8 cellular contexts compared by ENCODE assay signal in the genomic region with DNA sequence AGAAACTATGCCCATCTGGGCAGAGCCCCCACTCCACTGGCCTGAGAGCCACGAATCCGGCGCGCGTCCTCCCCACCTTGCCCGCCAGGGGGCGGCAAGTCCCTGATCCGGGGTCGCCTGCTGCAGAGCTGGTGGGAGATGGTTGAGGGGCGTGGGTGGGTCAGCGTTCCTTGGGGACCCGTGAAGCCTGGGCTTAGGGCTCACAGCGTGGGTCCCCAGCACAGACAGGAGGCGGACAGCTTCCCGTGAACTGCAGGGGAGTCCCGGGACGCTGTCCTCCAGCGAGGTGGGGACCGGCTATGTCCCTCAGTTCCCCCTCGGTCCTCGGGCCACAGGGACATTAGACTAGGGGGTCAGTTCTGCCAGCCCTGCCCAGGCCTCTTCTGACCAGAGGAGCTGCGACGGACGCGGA. TPM values are rescaled to one million over a fixed set of nuclear protein-coding genes. Genes with fewer than 3 reads are reported as not detected.
DNase-seq lines count a peak whose midpoint lies in the region; ATAC-seq and TF ChIP-seq lines count a peak whose summit lies in the region.

No MANE protein-coding gene starts in this region.

- BruUV-seq in Panc1 (replicated peaks; lab: Mats Ljungman, UMichigan) = TSS peak; percentile 96

- DNase-seq in DMS153 (lab: John Stamatoyannopoulos, UW) (peak; percentile 13), Panc1 (ENCODE audit: low read depth, low spot score) (no peak), fibroblast of the conjunctiva (ENCODE audit: low read depth) (peak; percentile 33), nephron progenitor cell (peak; percentile 93)
- peak; percentile 63 for DNase-seq in activated effector memory CD4-positive, alpha-beta T cell treated with Interleukin-2 at 50 U/mL for 16 hours

- POLR2A ChIA-PET in Panc1 (lab: Charles Lee) = interaction anchor here (0.6 kb wide), 1 partner anchor 257 kb away, joined by 6 read pairs; no protein-coding TSS in a partner anchor

- H3K27ac ChIP-seq in HUES48 (ENCODE audit: low read depth, low read length) (peak overlapping the region; percentile 93), Panc1 (ENCODE audit: low read length) (peak overlapping the region; percentile 84), stomach smooth muscle (ENCODE audit: low read length) (peak overlapping the region; percentile 91)

- intact Hi-C loops in Panc1 (cut with micrococcal nuclease; ENCODE audit: unreplicated experiment) = loop anchor here (1.0 kb wide), 1 partner anchor 147 kb away; the partner anchor contains the start of gene SLC12A9

- H3K27me3 Mint-ChIP-seq in nephron progenitor cell (ENCODE audit: low read depth, poor library complexity) = peaks cover 17% of the 10 kb centered on the region

- H3K4me1 ChIP-seq in HUES48 (ENCODE audit: control insufficient read depth, insufficient read depth, low read length) (peaks cover 5% of the 10 kb centered on the region; the same call in 1 of the 2 replicates), Panc1 (ENCODE audit: control insufficient read depth, insufficient read depth, low read length) (peaks cover 13% of the 10 kb centered on the region; the same call in 1 of the 2 replicates), stomach smooth muscle (ENCODE audit: control insufficient read depth, insufficient read depth, low read length) (peaks cover 21% of the 10 kb centered on the region)

- H3K4me3 ChIP-seq in HUES48 (ENCODE audit: low read depth, low read length) (peak overlapping the region; percentile 78), Panc1 (ENCODE audit: low read depth in 2 of 2, low read length in 2 of 2) (peak overlapping the region; percentile 83 to 86), stomach smooth muscle (ENCODE audit: low read length in 2 of 2) (peak overlapping the region; percentile 92 to 95)

- H3K4me1 Mint-ChIP-seq in nephron progenitor cell = peaks cover 18% of the 10 kb centered on the region

- H3K27me3 ChIP-seq in HUES48 (ENCODE audit: control insufficient read depth, insufficient read depth, low read length) (no peaks in the 10 kb centered on the region), Panc1 (ENCODE audit: control insufficient read depth, insufficient read depth, low read length) (no peaks in the 10 kb centered on the region), stomach smooth muscle (ENCODE audit: control insufficient read depth in 1 of 2, insufficient read depth in 2 of 2, low read length in 2 of 2) (no peaks in the 10 kb centered on the region)

- H3K27ac Mint-ChIP-seq in nephron progenitor cell = peak overlapping the region; percentile 75

- peaks cover 8% of the 10 kb centered on the region for H3K36me3 Mint-ChIP-seq in nephron progenitor cell (ENCODE audit: low read depth)

- TF ChIP-seq CTCF in Panc1 (IDR thresholded peaks at IDR 0.05) (peak; percentile 96), nephron progenitor cell (IDR thresholded peaks at IDR 0.05) (peak; percentile 94)

- in situ Hi-C loops in Panc1 (cut with HindIII; ENCODE audit: low pct_unique_long_range_greater_than_20kb, low sequenced_read_pairs) = loop anchor here (25.0 kb wide), 1 partner anchor 132 kb away; the partner anchor contains the start of gene EPHB4

- CTCF ChIA-PET in Panc1 (lab: Charles Lee) = interaction anchor here (0.6 to 1.9 kb wide), 12 partner anchors 9 to 236 kb away, joined by 3 to 23 read pairs (median 6); partner anchors contain the start of genes EPHB4, EPO, SLC12A9 and UFSP1

- H3K9me3 ChIP-seq in HUES48 (ENCODE audit: control insufficient read depth, insufficient read depth, low read length) = no peaks in the 10 kb centered on the region
- no peaks in the 10 kb centered on the region for H3K9me3 ChIP-seq in Panc1 (ENCODE audit: control insufficient read depth, insufficient read depth, low read depth, low read length)
- H3K9me3 ChIP-seq in stomach smooth muscle (ENCODE audit: control insufficient read depth in 2 of 2, low read length in 2 of 2) = no peaks in the 10 kb centered on the region

- peak overlapping the region; percentile 76 for H3K9ac ChIP-seq in HUES48 (ENCODE audit: low read depth, low read length)
- H3K9ac ChIP-seq in stomach smooth muscle (ENCODE audit: low read length in 2 of 2) = peak overlapping the region; percentile 93 to 94

- H3K36me3 ChIP-seq in HUES48 (ENCODE audit: control insufficient read depth, insufficient read depth, low read length) = peaks cover 21% of the 10 kb centered on the region
- H3K36me3 ChIP-seq in Panc1 (ENCODE audit: control insufficient read depth, insufficient read depth, low read length) = no peaks in the 10 kb centered on the region
- H3K36me3 ChIP-seq in stomach smooth muscle (ENCODE audit: control insufficient read depth in 2 of 2, insufficient read depth in 2 of 2, low read length in 2 of 2) = no peaks in the 10 kb centered on the region

- peak; percentile 54 for ATAC-seq in GM21390 (IDR thresholded peaks at IDR 0.05; ENCODE audit: unreplicated experiment)
- ATAC-seq in Panc1 = peak; percentile 84

- peak overlapping the region; percentile 99 for H3K4me3 Mint-ChIP-seq in nephron progenitor cell

- H3K9me3 Mint-ChIP-seq in nephron progenitor cell = no peaks in the 10 kb centered on the region

RNA-seq across cellular contexts. Expression of gene POP7, which starts 0.6 kb away (rescaled TPM):
- total RNA-seq in Panc1 (2021; ENCODE audit: unreplicated experiment) = 52.3 TPM
- polyA plus RNA-seq in Panc1 (2012; ENCODE audit: insufficient read length) = 79.3 TPM

RNA-seq across cellular contexts. Expression of gene GIGYF1, which starts 11.3 kb away (rescaled TPM):
- 52.6 TPM for total RNA-seq in Panc1 (2021; ENCODE audit: unreplicated experiment)
- 39.7 TPM for polyA plus RNA-seq in Panc1 (2012; ENCODE audit: insufficient read length)

RNA-seq across cellular contexts. Expression of gene EPO, which starts 14.9 kb away (rescaled TPM):
- not detected for total RNA-seq in Panc1 (2021; ENCODE audit: unreplicated experiment)
- polyA plus RNA-seq in Panc1 (2012; ENCODE audit: insufficient read length) = not detected

RNA-seq across cellular contexts. Expression of gene ZAN, which starts 28.0 kb away (rescaled TPM):
- total RNA-seq in Panc1 (2021; ENCODE audit: unreplicated experiment) = not detected
- not detected for polyA plus RNA-seq in Panc1 (2012; ENCODE audit: insufficient read length)

RNA-seq across cellular contexts. Expression of gene GNB2, which starts 31.8 kb away (rescaled TPM):
- total RNA-seq in Panc1 (2021; ENCODE audit: unreplicated experiment) = 289 TPM
- polyA plus RNA-seq in Panc1 (2012; ENCODE audit: insufficient read length) = 485 TPM
